Comparison of ENCODE assay signal across 8 cellular contexts in the genomic region with DNA sequence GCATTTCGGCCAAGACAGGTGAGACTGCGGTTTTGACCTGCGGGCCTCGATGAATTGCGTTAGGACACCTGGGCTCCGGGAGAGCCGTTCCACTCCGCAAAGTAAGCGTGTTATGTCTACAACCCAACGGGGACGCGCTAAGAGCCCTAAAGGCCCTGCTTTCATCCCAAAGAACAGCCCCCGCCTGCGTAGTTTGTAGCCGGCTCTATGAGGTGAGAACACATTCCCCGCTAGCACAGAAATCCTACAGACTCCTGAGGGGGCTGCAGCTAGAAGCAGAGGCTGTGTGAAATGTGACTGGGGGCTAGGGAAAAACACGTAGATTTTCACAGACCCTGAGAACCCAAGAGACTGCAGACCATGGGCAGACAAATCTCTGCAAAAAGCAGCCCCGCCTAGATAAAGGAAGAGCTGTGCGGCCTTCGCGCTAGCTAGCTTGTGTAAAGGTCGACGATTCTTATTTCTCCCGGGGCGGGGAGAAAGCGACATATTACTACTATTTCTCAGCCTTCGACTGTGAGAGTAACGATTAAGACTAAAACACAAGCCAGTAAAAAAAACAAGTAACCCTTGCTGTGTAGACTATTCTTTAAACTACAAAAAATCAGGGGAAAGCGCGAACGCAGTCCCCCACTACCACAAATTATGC.
DNase-seq lines count a peak whose midpoint lies in the region; ATAC-seq, FAIRE-seq and TF ChIP-seq lines count a peak whose summit lies in the region.
"Not testable (repeated sequence)": the region's sequence is repeated elsewhere in the genome, so short reads cannot be mapped to it uniquely, and the experiment has no call there.

No MANE protein-coding gene starts in this region.

- 17% methylated on average over 3 of the region's 31 CpGs for WGBS in right lobe of liver (ENCODE audit: insufficient coverage, low coverage, low lambda C conversion rate, missing lambda C conversion rate)
- no CpG with 5 or more reads among the region's 31 CpGs for WGBS in upper lobe of left lung, 2 donors

- not testable (repeated sequence) for H3K27me3 ChIP-seq in right lobe of liver, upper lobe of left lung

- POLR2A ChIA-PET in activated naive CD8-positive, alpha-beta T cell treated with anti-CD3 and anti-CD28 coated beads, Interleukin-2, amount 10 ng/mL, durations not matched to agents 7 days and 5 days (lab: Charles Lee) = not testable (repeated sequence)

- H3K4me1 ChIP-seq in right lobe of liver, upper lobe of left lung: not testable (repeated sequence)

- H3K4me3 Mint-ChIP-seq in activated naive CD8-positive, alpha-beta T cell treated with anti-CD3 and anti-CD28 coated beads, Interleukin-2, amount 10 ng/mL, durations not matched to agents 7 days and 5 days = not testable (repeated sequence)

- not testable (repeated sequence) for H3K27ac Mint-ChIP-seq in activated naive CD8-positive, alpha-beta T cell treated with anti-CD3 and anti-CD28 coated beads, Interleukin-2, amount 10 ng/mL, durations not matched to agents 7 days and 5 days

- DNase-seq in RCC 7860 (ENCODE audit: low spot score); activated naive CD8-positive, alpha-beta T cell treated with anti-CD3 and anti-CD28 coated beads, Interleukin-2, amount 10 ng/mL, durations not matched to agents 7 days and 5 days; right lobe of liver; upper lobe of left lung: not testable (repeated sequence)

- not testable (repeated sequence) for TF ChIP-seq CTCF in right lobe of liver (IDR thresholded peaks at IDR 0.05); upper lobe of left lung (IDR thresholded peaks at IDR 0.05)

- H3K4me1 Mint-ChIP-seq in activated naive CD8-positive, alpha-beta T cell treated with anti-CD3 and anti-CD28 coated beads, Interleukin-2, amount 10 ng/mL, durations not matched to agents 7 days and 5 days = not testable (repeated sequence)

- ATAC-seq in GM18511 (IDR thresholded peaks at IDR 0.05; ENCODE audit: unreplicated experiment) (peak; percentile 96), GM19467 (IDR thresholded peaks at IDR 0.05; ENCODE audit: unreplicated experiment) (peak; percentile 95), HG02678 (IDR thresholded peaks at IDR 0.05; ENCODE audit: unreplicated experiment) (peak; percentile 94), HG03196 (IDR thresholded peaks at IDR 0.05; ENCODE audit: unreplicated experiment) (peak; percentile 95), right lobe of liver (peak; percentile 85 to 93 (median 88)), upper lobe of left lung (ENCODE audit: low FRiP score in 2 of 2) (peak; percentile 88 to 97)
- peak; percentile 95 for ATAC-seq in activated naive CD8-positive, alpha-beta T cell treated with anti-CD3 and anti-CD28 coated beads, Interleukin-2, amount 10 ng/mL, durations not matched to agents 7 days and 5 days (ENCODE audit: low read depth)

- not testable (repeated sequence) for H3K9me3 ChIP-seq in right lobe of liver, upper lobe of left lung

- intact Hi-C loops in right lobe of liver (cut with DNase I) = not testable (repeated sequence)

- H3K4me3 ChIP-seq in right lobe of liver, upper lobe of left lung: not testable (repeated sequence)

- TF ChIP-seq POLR2A in right lobe of liver (IDR thresholded peaks at IDR 0.05); upper lobe of left lung (IDR thresholded peaks at IDR 0.05): not testable (repeated sequence)

- H3K27me3 Mint-ChIP-seq in activated naive CD8-positive, alpha-beta T cell treated with anti-CD3 and anti-CD28 coated beads, Interleukin-2, amount 10 ng/mL, durations not matched to agents 7 days and 5 days = not testable (repeated sequence)

- H3K27ac ChIP-seq in right lobe of liver, upper lobe of left lung: not testable (repeated sequence)

- TF ChIP-seq EP300 in upper lobe of left lung (IDR thresholded peaks at IDR 0.05) = not testable (repeated sequence)

- not testable (repeated sequence) for H3K9me3 Mint-ChIP-seq in activated naive CD8-positive, alpha-beta T cell treated with anti-CD3 and anti-CD28 coated beads, Interleukin-2, amount 10 ng/mL, durations not matched to agents 7 days and 5 days

- not testable (repeated sequence) for H3K36me3 ChIP-seq in right lobe of liver, upper lobe of left lung

- not testable (repeated sequence) for H3K36me3 Mint-ChIP-seq in activated naive CD8-positive, alpha-beta T cell treated with anti-CD3 and anti-CD28 coated beads, Interleukin-2, amount 10 ng/mL, durations not matched to agents 7 days and 5 days

- peak; percentile 75 for FAIRE-seq in RCC 7860 (lab: Jason Lieb, UNC)
